Comparison of ENCODE assay signal across 8 cellular contexts in genomic region chr2:74178211-74179062, GRCh38. TPM values are rescaled to one million over a fixed set of nuclear protein-coding genes. Genes with fewer than 3 reads are reported as not detected.
A peak's percentile ranks its signal among the peaks of the same experiment; 100 is the strongest.
DNase-seq lines count a peak whose midpoint lies in the region; ATAC-seq, FAIRE-seq and TF ChIP-seq lines count a peak whose summit lies in the region.

MOB1A (minus strand) TSS chr2:74178879; CDS start chr2:74178674, 205 bp downstream.

- peaks cover 51% of the 10 kb centered on the region for H3K79me2 ChIP-seq in Loucy (ENCODE audit: insufficient read depth, low read length)

- TF ChIP-seq CTCF in Loucy (conservative IDR thresholded peaks at IDR 0.05; ENCODE audit: low read length), result no peak
- no peak for TF ChIP-seq CTCF in fibroblast of mammary gland (conservative IDR thresholded peaks at IDR 0.05; ENCODE audit: control insufficient read depth, insufficient read depth, low read depth, low read length)
- TF ChIP-seq CTCF in natural killer cell (IDR thresholded peaks at IDR 0.05), result no peak

- no peaks in the 10 kb centered on the region for H3F3A ChIP-seq in Loucy (ENCODE audit: low read depth)

- H3K9me3 ChIP-seq in Loucy (ENCODE audit: insufficient read depth, low read depth, low read length), result 0 out of 2 replicates have a peak, but pooled peaks cover 6% of the 10 kb centered on the region

- peak; percentile 67; the same call in 1 of the 2 replicates for TF ChIP-seq POLR2A in H54 (IDR thresholded peaks at IDR 0.05; ENCODE audit: low read depth, low read length)
- peak; percentile 87 for TF ChIP-seq POLR2A in Raji (IDR thresholded peaks at IDR 0.05; ENCODE audit: insufficient read depth, low read depth, low read length)

- H3K27me3 Mint-ChIP-seq in natural killer cell (ENCODE audit: low read depth in 2 of 2), result no peaks in the 10 kb centered on the region

- H3K4me2 ChIP-seq in Loucy (ENCODE audit: low read depth, low read length, poor library complexity, severe bottlenecking), result peak within 1 kb of the TSS; percentile 92

- H3K9ac ChIP-seq in Loucy (ENCODE audit: low read depth, low read length, poor library complexity, severe bottlenecking), result peak within 1 kb of the TSS; percentile 89

- H3K4me3 ChIP-seq in Loucy (ENCODE audit: low read length, poor library complexity, severe bottlenecking), result peak within 1 kb of the TSS; percentile 92
- peak within 1 kb of the TSS; percentile 87 for H3K4me3 ChIP-seq in fibroblast of mammary gland (ENCODE audit: control insufficient read depth, low read depth, low read length)

- no peaks in the 10 kb centered on the region for H3K9me2 ChIP-seq in Loucy (replicated peaks; ENCODE audit: low read depth, low read length)

- H2AFZ ChIP-seq in Loucy (ENCODE audit: low read length), result peak within 1 kb of the TSS; percentile 71; the same call in 1 of the 2 replicates

- peak within 1 kb of the TSS; percentile 91 to 93 for H3K27ac Mint-ChIP-seq in natural killer cell

- H4K20me1 ChIP-seq in Loucy (ENCODE audit: insufficient read depth, low read length, poor library complexity, severe bottlenecking), result peaks cover 43% of the 10 kb centered on the region

- peaks cover 27% of the 10 kb centered on the region for H3K4me1 ChIP-seq in Loucy (ENCODE audit: insufficient read depth, low read length, poor library complexity, severe bottlenecking)

- peak; percentile 99 for DNase-seq in EL
- peak; percentile 94 for DNase-seq in H54 (ENCODE audit: insufficient read length, low spot score)
- DNase-seq in activated T-helper 9 cell treated with anti-CD3 and anti-CD28 coated beads, Interleukin-2, amount 50 U/mL, for 16 hours (ENCODE audit: low read depth), result peak; percentile 96
- DNase-seq in fibroblast of mammary gland (ENCODE audit: low read depth), result peak; percentile 98
- DNase-seq in natural killer cell, result peak; percentile 99
- peak; percentile 97 for DNase-seq in stimulated activated naive CD4-positive, alpha-beta T cell treated with Interleukin-2 at 50 U/mL for 16 hours (lab: John Stamatoyannopoulos, UW)

- no peaks in the 10 kb centered on the region for H3K36me3 ChIP-seq in Loucy (ENCODE audit: insufficient read depth, low read length)

- intact Hi-C loops in natural killer cell (cut with micrococcal nuclease), result loop anchor here (1.0 to 10.0 kb wide), 2 partner anchors 20 to 54 kb away; partner anchors contain the start of gene MTHFD2

- peak within 1 kb of the TSS; percentile 89 for H3K4me3 Mint-ChIP-seq in natural killer cell

- peak; percentile 90 to 97 (median 92) for ATAC-seq in natural killer cell

- peak; percentile 95 for FAIRE-seq in H54 (lab: Jason Lieb, UNC)

- peaks cover 36 to 41% of the 10 kb centered on the region in 2 donors for H3K4me1 Mint-ChIP-seq in natural killer cell

- no peaks in the 10 kb centered on the region for H3K9me3 Mint-ChIP-seq in natural killer cell

- H3K36me3 Mint-ChIP-seq in natural killer cell, result no peaks in the 10 kb centered on the region

- no peaks in the 10 kb centered on the region for H3K27me3 ChIP-seq in Loucy (ENCODE audit: insufficient read depth, low read length, poor library complexity, severe bottlenecking)

RNA-seq across cellular contexts. Expression of gene MOB1A, which starts in this region (rescaled TPM):
- total RNA-seq in natural killer cell, result 100 to 1,000 TPM; 211 to 239 (median 222) TPM

Comparison
In these comparisons a context has a peak if more than half of its experiments do, and no peak if none do; other contexts are left out.
1. Peak in every context shown above with its lines: DNase-seq, ATAC-seq and H3K4me3 ChIP-seq.